21 cellular contexts compared by ENCODE assay signal in genomic region chr2:224182498-224182897, GRCh38.
A peak's percentile ranks its signal among the peaks of the same experiment; 100 is the strongest.
DNase-seq lines count a peak whose midpoint lies in the region; ATAC-seq, FAIRE-seq and TF ChIP-seq lines count a peak whose summit lies in the region.
"Had no signal": no experiment of that assay in that cellular context is flagged by ENCODE, and none has a peak within 500 bp of the region (broad histone marks: within the 10 kb centered on the region; RNA-seq: fewer than 3 reads in every experiment).

No MANE protein-coding gene starts in this region.

- TF ChIP-seq POLR2A in HepG2 (IDR thresholded peaks at IDR 0.05; ENCODE audit: insufficient read depth in 1 of 2, low read depth in 2 of 2, low read length in 2 of 2) = no peak
- TF ChIP-seq POLR2A in right lobe of liver (IDR thresholded peaks at IDR 0.05) = no peak

- WGBS in HepG2 (ENCODE audit: low lambda C conversion rate) = 12% methylated on average over 3 of the region's 3 CpGs
- WGBS in right lobe of liver (ENCODE audit: insufficient coverage, low coverage, low lambda C conversion rate, missing lambda C conversion rate) = 47% methylated on average over 3 of the region's 3 CpGs

- CTCF ChIA-PET in HepG2 (lab: Yijun Ruan, JAX; ENCODE audit: low intra/inter-chr PET ratio, low total read pairs) = no interaction called here

- peak overlapping the region; percentile 14 for H3K4me2 ChIP-seq in HepG2 (ENCODE audit: low read depth, low read length)
- H3K4me2 ChIP-seq: BLaER1 treated with 17β-estradiol and CSF1 and Interleukin-3, amounts not matched to agents 10 nM and 100 nM had no signal

- no peaks in the 10 kb centered on the region for H4K20me1 ChIP-seq in HepG2 (ENCODE audit: insufficient read depth, low read length)
- H4K20me1 ChIP-seq: BLaER1 treated with 17β-estradiol and CSF1 and Interleukin-3, amounts not matched to agents 10 nM and 100 nM had no signal

- H2AFZ ChIP-seq in HepG2 (ENCODE audit: low read length) = no peak overlapping the region

- H3K9ac ChIP-seq in HepG2 (ENCODE audit: insufficient read depth, low read depth, low read length) = no peak overlapping the region
- H3K9ac ChIP-seq: BLaER1 treated with 17β-estradiol and CSF1 and Interleukin-3, amounts not matched to agents 10 nM and 100 nM had no signal

- in situ Hi-C loops in HepG2 (cut with HindIII; ENCODE audit: extremely low pct_ligation_motif_present, low pct_unique_long_range_greater_than_20kb) = no loop called here

- no peak for TF ChIP-seq RAD21 in HepG2 (CRISPR knock-in tag; IDR thresholded peaks at IDR 0.05)

- H3K4me3 ChIP-seq in HepG2 (replicated peaks in 1 of 3; ENCODE audit: insufficient read depth in 1 of 3, low read depth in 2 of 3, low read length in 3 of 3) (no peak overlapping the region), right lobe of liver (no peak overlapping the region)
- H3K4me3 ChIP-seq: A549; BLaER1 treated with 17β-estradiol and CSF1 and Interleukin-3, amounts not matched to agents 10 nM and 100 nM had no signal

- H3K4me1 ChIP-seq in HepG2 (ENCODE audit: insufficient read depth, low read length) (peaks cover 26% of the 10 kb centered on the region), right lobe of liver (no peaks in the 10 kb centered on the region)
- H3K4me1 ChIP-seq: BLaER1 treated with 17β-estradiol and CSF1 and Interleukin-3, amounts not matched to agents 10 nM and 100 nM had no signal

- peaks cover 0 to 5% of the 10 kb centered on the region in 2 experiments; a peak in 2 of 5 replicates for H3K27me3 ChIP-seq in HepG2 (ENCODE audit: control insufficient read depth in 1 of 2, insufficient read depth in 2 of 2, low read length in 2 of 2)
- H3K27me3 ChIP-seq in right lobe of liver = no peaks in the 10 kb centered on the region
- H3K27me3 ChIP-seq: BLaER1 treated with 17β-estradiol and CSF1 and Interleukin-3, amounts not matched to agents 10 nM and 100 nM had no signal

- no peak overlapping the region for H3K27ac ChIP-seq in HepG2 (ENCODE audit: extremely low read length, insufficient read depth, low read length)
- H3K27ac ChIP-seq in right lobe of liver = no peak overlapping the region
- H3K27ac ChIP-seq: 22Rv1; BLaER1 treated with 17β-estradiol and CSF1 and Interleukin-3, amounts not matched to agents 10 nM and 100 nM had no signal

- intact Hi-C loops in HepG2 (cut with micrococcal nuclease; ENCODE audit: unreplicated experiment) (no loop called here), right lobe of liver (cut with DNase I) (no loop called here)

- POLR2A ChIA-PET in HepG2 (lab: Yijun Ruan, JAX) = no interaction called here

- no peaks in the 10 kb centered on the region for H3K79me2 ChIP-seq in HepG2 (ENCODE audit: insufficient read depth, low read length)

- peak; percentile 11 for DNase-seq in DMS53 (lab: John Stamatoyannopoulos, UW)
- DNase-seq in DMS53 treated with DMSO at 0.1 percent for 48 hours (lab: John Stamatoyannopoulos, UW; ENCODE audit: unreplicated experiment) = no peak
- no peak for DNase-seq in HepG2 (ENCODE audit: low spot score)
- no peak for DNase-seq in right lobe of liver
- DNase-seq in NCI-H748 treated with DMSO at 0.1 percent for 48 hours (lab: John Stamatoyannopoulos, UW) = peak; percentile 7
- no peak for DNase-seq in D341Med (ENCODE audit: low spot score)
- no peak for DNase-seq in amniotic stem cell (lab: John Stamatoyannopoulos, UW)
- DNase-seq: AML-193; CD4-positive, alpha-beta memory T cell; CD4-positive, CD25-positive, alpha-beta regulatory T cell; CD8-positive, alpha-beta memory T cell; COR-L47; DMS79 treated with DMSO at 0.1 percent for 48 hours; GF-D8 had no signal

- peak in 1 of 2 experiments; percentile 14; a peak in 1 of 4 replicates for TF ChIP-seq EP300 in HepG2 (IDR thresholded peaks at IDR 0.05; ENCODE audit: low read depth in 2 of 2, low read length in 2 of 2)
- no peak for TF ChIP-seq EP300 in HepG2 (CRISPR knock-in tag; IDR thresholded peaks at IDR 0.05; ENCODE audit: borderline replicate concordance)

- peaks cover 4% of the 10 kb centered on the region; the same call in 1 of the 2 replicates for H3K9me3 ChIP-seq in HepG2 (ENCODE audit: low read length)
- no peaks in the 10 kb centered on the region for H3K9me3 ChIP-seq in right lobe of liver

- H3K36me3 ChIP-seq in HepG2 (replicated peaks in 1 of 2; ENCODE audit: control insufficient read depth in 1 of 2, insufficient read depth in 2 of 2, low read length in 2 of 2) (no peaks in the 10 kb centered on the region), right lobe of liver (no peaks in the 10 kb centered on the region)
- H3K36me3 ChIP-seq: BLaER1 treated with 17β-estradiol and CSF1 and Interleukin-3, amounts not matched to agents 10 nM and 100 nM had no signal

- TF ChIP-seq CTCF in HepG2 (CRISPR knock-in tag; IDR thresholded peaks at IDR 0.05) (no peak), right lobe of liver (IDR thresholded peaks at IDR 0.05) (no peak)

- no peak; the same call in 2 of the 3 replicates for ATAC-seq in HepG2
- ATAC-seq in right lobe of liver = no peak
- ATAC-seq: A549 had no signal

- BruUV-seq in HepG2 (replicated peaks; lab: Mats Ljungman, UMichigan) = no TSS peak

- FAIRE-seq in HepG2 (lab: Jason Lieb, UNC) = no peak
- FAIRE-seq: A549, D721Med, G401.6, GM12891, GM19239 had no signal

TF ChIP-seq in HepG2, 621 proteins besides CTCF, POLR2A, EP300 and RAD21 (continues in another document):
- no peak for TF ChIP-seq ZNF430 (CRISPR knock-in tag; IDR thresholded peaks at IDR 0.05)
- peak; percentile 30; the same call in 1 of the 2 replicates for TF ChIP-seq RARA (CRISPR knock-in tag; IDR thresholded peaks at IDR 0.05)
- TF ChIP-seq ZNF761 (CRISPR knock-in tag; conservative IDR thresholded peaks at IDR 0.05) = no peak
- TF ChIP-seq GABPA (IDR thresholded peaks at IDR 0.05; ENCODE audit: low read depth, low read length) = no peak
- TF ChIP-seq GABPA (CRISPR knock-in tag; IDR thresholded peaks at IDR 0.05; ENCODE audit: low read depth) = no peak
- TF ChIP-seq ELF3 (CRISPR knock-in tag; IDR thresholded peaks at IDR 0.05) = peak; percentile 24
- no peak for TF ChIP-seq GATA4 (IDR thresholded peaks at IDR 0.05; ENCODE audit: borderline replicate concordance, low read depth)
- TF ChIP-seq NFYB (CRISPR knock-in tag; IDR thresholded peaks at IDR 0.05) = no peak
- peak; percentile 18; the same call in 1 of the 2 replicates for TF ChIP-seq NR2F6 (IDR thresholded peaks at IDR 0.05)
- TF ChIP-seq NR2F6 (CRISPR knock-in tag; IDR thresholded peaks at IDR 0.05) = peak; percentile 26; the same call in 1 of the 2 replicates
- no peak for TF ChIP-seq ESRRA (CRISPR knock-in tag; IDR thresholded peaks at IDR 0.05; ENCODE audit: low read depth)
- peak; percentile 37; the same call in 1 of the 2 replicates for TF ChIP-seq SOX5 (CRISPR knock-in tag; IDR thresholded peaks at IDR 0.05; ENCODE audit: borderline replicate concordance)
- no peak for TF ChIP-seq POLR2AphosphoS2 (IDR thresholded peaks at IDR 0.05; ENCODE audit: low read depth, low read length)
- TF ChIP-seq MXI1 (IDR thresholded peaks at IDR 0.05; ENCODE audit: borderline replicate concordance, low read depth, low read length) = no peak
- TF ChIP-seq ZFY (CRISPR knock-in tag; IDR thresholded peaks at IDR 0.05) = no peak
- peak; percentile 48; the same call in 1 of the 2 replicates for TF ChIP-seq FOXA3 (CRISPR knock-in tag; IDR thresholded peaks at IDR 0.05)
- TF ChIP-seq, protein P1, sequence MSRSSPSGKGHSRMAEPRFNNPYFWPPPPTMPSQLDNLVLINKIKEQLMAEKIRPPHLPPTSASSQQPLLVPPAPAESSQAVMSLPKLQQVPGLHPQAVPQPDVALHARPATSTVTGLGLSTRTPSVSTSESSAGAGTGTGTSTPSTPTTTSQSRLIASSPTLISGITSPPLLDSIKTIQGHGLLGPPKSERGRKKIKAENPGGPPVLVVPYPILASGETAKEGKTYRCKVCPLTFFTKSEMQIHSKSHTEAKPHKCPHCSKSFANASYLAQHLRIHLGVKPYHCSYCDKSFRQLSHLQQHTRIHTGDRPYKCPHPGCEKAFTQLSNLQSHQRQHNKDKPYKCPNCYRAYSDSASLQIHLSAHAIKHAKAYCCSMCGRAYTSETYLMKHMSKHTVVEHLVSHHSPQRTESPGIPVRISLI (CRISPR knock-in tag; IDR thresholded peaks at IDR 0.05; ENCODE audit: borderline replicate concordance) = no peak
- TF ChIP-seq, protein P2, sequence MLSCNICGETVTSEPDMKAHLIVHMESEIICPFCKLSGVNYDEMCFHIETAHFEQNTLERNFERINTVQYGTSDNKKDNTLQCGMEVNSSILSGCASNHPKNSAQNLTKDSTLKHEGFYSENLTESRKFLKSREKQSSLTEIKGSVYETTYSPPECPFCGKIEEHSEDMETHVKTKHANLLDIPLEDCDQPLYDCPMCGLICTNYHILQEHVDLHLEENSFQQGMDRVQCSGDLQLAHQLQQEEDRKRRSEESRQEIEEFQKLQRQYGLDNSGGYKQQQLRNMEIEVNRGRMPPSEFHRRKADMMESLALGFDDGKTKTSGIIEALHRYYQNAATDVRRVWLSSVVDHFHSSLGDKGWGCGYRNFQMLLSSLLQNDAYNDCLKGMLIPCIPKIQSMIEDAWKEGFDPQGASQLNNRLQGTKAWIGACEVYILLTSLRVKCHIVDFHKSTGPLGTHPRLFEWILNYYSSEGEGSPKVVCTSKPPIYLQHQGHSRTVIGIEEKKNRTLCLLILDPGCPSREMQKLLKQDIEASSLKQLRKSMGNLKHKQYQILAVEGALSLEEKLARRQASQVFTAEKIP (CRISPR knock-in tag; IDR thresholded peaks at IDR 0.05; ENCODE audit: borderline replicate concordance) = no peak

Comparison
In these comparisons a context has a peak if more than half of its experiments do, and no peak if none do; other contexts are left out.
1. DNase-seq: peak in DMS53 (single experiment) and NCI-H748 treated with DMSO at 0.1 percent for 48 hours (single experiment); none in DMS53 treated with DMSO at 0.1 percent for 48 hours (single experiment), HepG2 (single experiment), right lobe of liver (0 of 3), D341Med (single experiment) and amniotic stem cell (single experiment).